ENCODE assay signal across 1 cellular context in genomic region chr9:96854073-96854876, GRCh38.
TF ChIP-seq lines count a peak whose summit lies in the region.

ZNF782 (minus strand) TSS chr9:96854514; CDS start chr9:96851961, 2,553 bp downstream.

TF ChIP-seq in K562, 482 proteins besides CTCF, POLR2A, EP300 and RAD21 (continued from another document and continues in another):
- TF ChIP-seq UBTF (IDR thresholded peaks at IDR 0.05; ENCODE audit: borderline replicate concordance in 1 of 2, low read depth in 2 of 2, low read length in 2 of 2) (peak; percentile 76 to 90; a peak in 2 of 4 replicates), GTF2F1 (IDR thresholded peaks at IDR 0.05; ENCODE audit: low read depth, low read length) (no peak), NFE2 (IDR thresholded peaks at IDR 0.05; ENCODE audit: low read depth) (peak; percentile 25; the same call in 1 of the 2 replicates), KDM5B (IDR thresholded peaks at IDR 0.05; ENCODE audit: insufficient replicate concordance, low read depth, low read length) (peak; percentile 17), RBM22 (IDR thresholded peaks at IDR 0.05; ENCODE audit: low read depth, low read length, poor library complexity, severe bottlenecking) (no peak), TRIM28 (IDR thresholded peaks at IDR 0.05) (no peak), ZNF133 (CRISPR knock-in tag; IDR thresholded peaks at IDR 0.05) (no peak), BCOR (IDR thresholded peaks at IDR 0.05) (no peak), MYC (IDR thresholded peaks at IDR 0.05; ENCODE audit: low read depth, low read length) (0 out of 2 replicates have a peak, but pooled peaks have one; percentile 10), MYC (CRISPR knock-in tag; IDR thresholded peaks at IDR 0.05; ENCODE audit: borderline replicate concordance, low read depth) (no peak), HNRNPK (IDR thresholded peaks at IDR 0.05; ENCODE audit: low read depth, low read length, poor library complexity, severe bottlenecking) (no peak), CBFA2T2 (conservative IDR thresholded peaks at IDR 0.05) (no peak), E2F5 (CRISPR knock-in tag; IDR thresholded peaks at IDR 0.05) (no peak), POLR2G (IDR thresholded peaks at IDR 0.05; ENCODE audit: low read depth, low read length) (peak; percentile 75), E2F6 (IDR thresholded peaks at IDR 0.05; ENCODE audit: borderline replicate concordance in 1 of 2, extremely low read depth in 1 of 2, insufficient read depth in 1 of 2, insufficient read length in 1 of 2, low read depth in 1 of 2, low read length in 1 of 2, poor library complexity in 1 of 2, severe bottlenecking in 1 of 2) (peak; percentile 92 to 96), TCF3 (CRISPR knock-in tag; IDR thresholded peaks at IDR 0.05) (0 out of 2 replicates have a peak, but pooled peaks have one; percentile 9), KAT7 (CRISPR knock-in tag; IDR thresholded peaks at IDR 0.05; ENCODE audit: borderline replicate concordance) (peak; percentile 19; the same call in 1 of the 2 replicates), HNRNPL (IDR thresholded peaks at IDR 0.05; ENCODE audit: low read depth, low read length) (no peak), ZNF280A (IDR thresholded peaks at IDR 0.05; ENCODE audit: low read depth, partially characterized antibody) (no peak), PTRF (tag; IDR thresholded peaks at IDR 0.05) (no peak), EWSR1 (IDR thresholded peaks at IDR 0.05; ENCODE audit: borderline replicate concordance, low read depth, partially characterized antibody) (no peak), ZNF140 (CRISPR knock-in tag; IDR thresholded peaks at IDR 0.05) (no peak), NR4A1 (CRISPR knock-in tag; IDR thresholded peaks at IDR 0.05) (no peak), NR4A1 (tag; IDR thresholded peaks at IDR 0.05) (no peak), SIX5 (IDR thresholded peaks at IDR 0.05; ENCODE audit: borderline replicate concordance in 1 of 2, insufficient read depth in 1 of 2, low read depth in 1 of 2, low read length in 2 of 2) (peak; percentile 69 to 70; a peak in 3 of 4 replicates), SMARCA5 (IDR thresholded peaks at IDR 0.05) (no peak), EP400 (IDR thresholded peaks at IDR 0.05) (no peak), EHMT2 (IDR thresholded peaks at IDR 0.05) (no peak), ZNF316 (IDR thresholded peaks at IDR 0.05) (no peak), REST (CRISPR knock-in tag; IDR thresholded peaks at IDR 0.05; ENCODE audit: low read depth) (peak; percentile 70; the same call in 1 of the 2 replicates), MYBL2 (IDR thresholded peaks at IDR 0.05; ENCODE audit: low read depth) (no peak), MYBL2 (CRISPR knock-in tag; IDR thresholded peaks at IDR 0.05; ENCODE audit: borderline replicate concordance) (no peak), SIN3A (IDR thresholded peaks at IDR 0.05; ENCODE audit: borderline replicate concordance in 2 of 2, control insufficient read depth in 1 of 2, low read depth in 2 of 2, low read length in 2 of 2) (peak in 1 of 2 experiments; percentile 21; a peak in 1 of 4 replicates), RUNX1 (IDR thresholded peaks at IDR 0.05; ENCODE audit: low read depth) (no peak), U2AF2 (optimal IDR thresholded peaks at IDR 0.05; ENCODE audit: low read depth, low read length) (no peak), MTA2 (IDR thresholded peaks at IDR 0.05; ENCODE audit: low read depth) (no peak), SUPT5H (IDR thresholded peaks at IDR 0.05) (peak; percentile 71), HDAC3 (IDR thresholded peaks at IDR 0.05; ENCODE audit: borderline replicate concordance, partially characterized antibody) (no peak), NKRF (IDR thresholded peaks at IDR 0.05; ENCODE audit: borderline replicate concordance) (no peak), ZKSCAN8 (CRISPR knock-in tag; IDR thresholded peaks at IDR 0.05) (no peak), CREM (IDR thresholded peaks at IDR 0.05; ENCODE audit: low read depth) (peak; percentile 89), ZSCAN29 (IDR thresholded peaks at IDR 0.05) (no peak), ZFX (CRISPR knock-in tag; IDR thresholded peaks at IDR 0.05) (peak; percentile 88), KLF16 (IDR thresholded peaks at IDR 0.05) (no peak), ZBTB9 (CRISPR knock-in tag; IDR thresholded peaks at IDR 0.05) (no peak)
